9 cellular contexts compared by ENCODE assay signal in the genomic region with DNA sequence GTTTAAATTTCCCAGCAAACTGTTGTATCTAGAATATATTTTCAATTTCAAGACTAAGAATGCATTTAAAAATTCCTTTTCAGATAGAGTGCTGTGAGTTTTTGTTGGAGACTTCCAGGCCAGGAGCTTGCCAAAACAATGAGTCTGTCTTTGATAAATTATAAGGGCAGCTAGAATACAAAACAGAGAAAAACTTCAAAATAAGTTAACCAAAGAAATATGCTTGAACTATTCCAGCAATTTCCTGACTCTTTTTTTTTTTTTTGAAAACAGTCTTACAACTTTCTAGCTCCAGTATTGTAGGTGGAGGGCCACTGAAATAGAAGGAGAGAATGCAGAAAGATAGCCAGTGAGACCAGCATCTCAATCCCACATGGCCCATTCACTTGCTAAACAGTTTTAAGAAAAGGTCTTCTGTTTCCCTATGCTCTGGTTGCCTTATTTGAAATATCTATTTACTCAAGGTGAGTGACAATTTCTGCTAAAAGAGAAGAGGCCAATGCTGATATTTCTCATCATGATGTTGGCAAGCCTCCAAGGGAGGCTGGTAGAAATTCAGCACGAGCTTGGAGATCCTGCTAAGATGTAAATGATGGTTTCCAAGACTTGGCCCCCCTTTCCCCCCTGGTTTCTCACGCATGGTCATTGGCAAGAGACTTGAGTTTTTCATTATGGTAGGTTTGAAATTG.
DNase-seq lines count a peak whose midpoint lies in the region; ATAC-seq and TF ChIP-seq lines count a peak whose summit lies in the region.
"Had no signal": no experiment of that assay in that cellular context is flagged by ENCODE, and none has a peak within 500 bp of the region (broad histone marks: within the 10 kb centered on the region; RNA-seq: fewer than 3 reads in every experiment).

No MANE protein-coding gene starts in this region.

- H3K9me3 ChIP-seq in SK-N-MC (ENCODE audit: low read depth, low read length): peaks cover 16% of the 10 kb centered on the region
- peaks cover 0 to 6% (median 0%) of the 10 kb centered on the region in 4 donors for H3K9me3 ChIP-seq in esophagus muscularis mucosa
- no peaks in the 10 kb centered on the region for H3K9me3 ChIP-seq in upper lobe of right lung

- H3K27ac ChIP-seq in SK-N-MC (peak overlapping the region; percentile 97), esophagus muscularis mucosa (replicated peaks in 1 of 4) (peak overlapping the region; percentile 73 to 83 (median 82)), upper lobe of right lung (no peak overlapping the region)

- no peak for TF ChIP-seq EP300 in esophagus muscularis mucosa (IDR thresholded peaks at IDR 0.05)

- no peak for TF ChIP-seq POLR2A in esophagus muscularis mucosa (IDR thresholded peaks at IDR 0.05; ENCODE audit: low read depth)

- H3K4me1 ChIP-seq in esophagus muscularis mucosa: peaks cover 31 to 71% (median 64%) of the 10 kb centered on the region in 4 donors
- peaks cover 42% of the 10 kb centered on the region for H3K4me1 ChIP-seq in upper lobe of right lung

- H3K27me3 ChIP-seq in esophagus muscularis mucosa: no peaks in the 10 kb centered on the region
- no peaks in the 10 kb centered on the region for H3K27me3 ChIP-seq in upper lobe of right lung

- WGBS in esophagus muscularis mucosa: 31% methylated on average over 2 of the region's 2 CpGs

- peaks cover 29% of the 10 kb centered on the region for H3K36me3 ChIP-seq in SK-N-MC (ENCODE audit: insufficient read depth, low read length)
- peaks cover 0 to 12% (median 2%) of the 10 kb centered on the region in 4 donors for H3K36me3 ChIP-seq in esophagus muscularis mucosa
- no peaks in the 10 kb centered on the region for H3K36me3 ChIP-seq in upper lobe of right lung

- DNase-seq in G401 (ENCODE audit: low spot score) (peak; percentile 78), SK-N-MC (ENCODE audit: low read depth, low spot score) (no peak), esophagus muscularis mucosa (ENCODE audit: extremely low spot score) (no peak), sciatic nerve (ENCODE audit: low spot score) (no peak), NCI-H1417 treated with DMSO at 0.1 percent for 48 hours (lab: John Stamatoyannopoulos, UW) (no peak), left colon (no peak), upper lobe of right lung (no peak)
- DNase-seq: SHP77 had no signal

- ATAC-seq in sciatic nerve (peak; percentile 62), GM19324 (IDR thresholded peaks at IDR 0.05; ENCODE audit: low FRiP score, unreplicated experiment) (no peak), left colon (no peak), upper lobe of right lung (no peak)

- in situ Hi-C loops in G401 (cut with HindIII; ENCODE audit: low sequenced_read_pairs): no loop called here

- no peak for TF ChIP-seq CTCF in esophagus muscularis mucosa (IDR thresholded peaks at IDR 0.05)
- TF ChIP-seq CTCF in upper lobe of right lung (IDR thresholded peaks at IDR 0.05): no peak

- peak overlapping the region; percentile 34 for H3K4me3 ChIP-seq in SK-N-MC
- H3K4me3 ChIP-seq in esophagus muscularis mucosa: no peak overlapping the region
- no peak overlapping the region for H3K4me3 ChIP-seq in upper lobe of right lung

- peak overlapping the region; percentile 48 for H3K9ac ChIP-seq in SK-N-MC (ENCODE audit: insufficient read length)

- intact Hi-C loops in esophagus muscularis mucosa (cut with DNase I) (no loop called here), sciatic nerve (cut with DNase I) (no loop called here), left colon (cut with DNase I, micrococcal nuclease) (no loop called here), upper lobe of right lung (cut with DNase I) (no loop called here)
